ENCODE assay signal across 16 cellular contexts in genomic region chr13:112213467-112214245, GRCh38.
A peak's percentile ranks its signal among the peaks of the same experiment; 100 is the strongest.
DNase-seq lines count a peak whose midpoint lies in the region; ATAC-seq and TF ChIP-seq lines count a peak whose summit lies in the region.
"Had no signal": no experiment of that assay in that cellular context is flagged by ENCODE, and none has a peak within 500 bp of the region (broad histone marks: within the 10 kb centered on the region; RNA-seq: fewer than 3 reads in every experiment).

No MANE protein-coding gene starts in this region.

- peak; percentile 89 for TF ChIP-seq POLR2A in right lobe of liver (IDR thresholded peaks at IDR 0.05)

- in situ Hi-C loops in KBM-7 (cut with MboI; ENCODE audit: low pct_unique_long_range_greater_than_20kb, low sequenced_read_pairs) = no loop called here

- TF ChIP-seq CTCF in right lobe of liver (IDR thresholded peaks at IDR 0.05) = peak; percentile 10 to 39 (median 24)

- H3K27ac Mint-ChIP-seq in immature natural killer cell = no peak overlapping the region
- H3K27ac Mint-ChIP-seq: activated CD8-positive, alpha-beta T cell treated with anti-CD3 and anti-CD28 coated beads, Interleukin-2, amount 10 ng/mL, durations not matched to agents 7 days and 5 days; mesothelial cell of epicardium had no signal

- intact Hi-C loops in right lobe of liver (cut with DNase I) = no loop called here

- peaks cover 0 to 2% (median 0%) of the 10 kb centered on the region in 3 donors for H3K27me3 Mint-ChIP-seq in immature natural killer cell (ENCODE audit: low read depth in 3 of 3)

- 4% methylated on average over 4 of the region's 24 CpGs for WGBS in right lobe of liver (ENCODE audit: insufficient coverage, low coverage, low lambda C conversion rate, missing lambda C conversion rate)

- H3K4me1 Mint-ChIP-seq in immature natural killer cell = no peaks in the 10 kb centered on the region
- H3K4me1 Mint-ChIP-seq: mesothelial cell of epicardium had no signal

- H3K9me3 ChIP-seq in right lobe of liver = no peaks in the 10 kb centered on the region
- H3K9me3 ChIP-seq: tibial artery had no signal

- H3K4me3 Mint-ChIP-seq in immature natural killer cell = no peak overlapping the region
- H3K4me3 Mint-ChIP-seq: activated CD8-positive, alpha-beta T cell treated with anti-CD3 and anti-CD28 coated beads, Interleukin-2, amount 10 ng/mL, durations not matched to agents 7 days and 5 days; mesothelial cell of epicardium had no signal

- DNase-seq in DMS153 (lab: John Stamatoyannopoulos, UW) (peak; percentile 90), NCI-H1105 (lab: John Stamatoyannopoulos, UW) (peak; percentile 45), NCI-H510A (lab: John Stamatoyannopoulos, UW) (peak; percentile 89), right lobe of liver (peak; percentile 89 to 94 (median 93)), immature natural killer cell (no peak), OCI-M1 (lab: John Stamatoyannopoulos, UW) (no peak), T-helper 1 cell (no peak), KBM-7 (no peak)
- DNase-seq: activated CD8-positive, alpha-beta T cell treated with anti-CD3 and anti-CD28 coated beads, Interleukin-2, amount 10 ng/mL, durations not matched to agents 7 days and 5 days; activated effector memory CD4-positive, alpha-beta T cell treated with Interleukin-2 at 50 U/mL for 16 hours; aorta; NCI-H446; tibial artery had no signal

- no peaks in the 10 kb centered on the region for H3K27me3 ChIP-seq in right lobe of liver

- ATAC-seq in right lobe of liver = peak; percentile 96 to 97 (median 96)
- ATAC-seq: activated CD8-positive, alpha-beta T cell treated with anti-CD3 and anti-CD28 coated beads, Interleukin-2, amount 10 ng/mL, durations not matched to agents 7 days and 5 days; K562 had no signal

- H3K27ac ChIP-seq in right lobe of liver = peak overlapping the region; percentile 85 to 95 (median 86)
- H3K27ac ChIP-seq: parathyroid adenoma, tibial artery had no signal

- no peaks in the 10 kb centered on the region for H3K9me3 Mint-ChIP-seq in immature natural killer cell
- H3K9me3 Mint-ChIP-seq: mesothelial cell of epicardium had no signal

- H3K4me3 ChIP-seq in right lobe of liver = peak overlapping the region; percentile 32 to 47 (median 39)
- H3K4me3 ChIP-seq: K562, tibial artery had no signal

- peaks cover 0 to 14% (median 1%) of the 10 kb centered on the region in 4 donors for H3K4me1 ChIP-seq in right lobe of liver
- H3K4me1 ChIP-seq: parathyroid adenoma, tibial artery had no signal

- no peaks in the 10 kb centered on the region for H3K36me3 ChIP-seq in right lobe of liver
- H3K36me3 ChIP-seq: tibial artery had no signal

- no peaks in the 10 kb centered on the region for H3K36me3 Mint-ChIP-seq in immature natural killer cell
- H3K36me3 Mint-ChIP-seq: mesothelial cell of epicardium had no signal

Comparison
In these comparisons a context has a peak if more than half of its experiments do, and no peak if none do; other contexts are left out.
1. DNase-seq: peak in DMS153 (single experiment), NCI-H1105 (single experiment), NCI-H510A (single experiment) and right lobe of liver (3 of 3); none in immature natural killer cell (0 of 3), OCI-M1 (single experiment), T-helper 1 cell (0 of 5) and KBM-7 (single experiment).